Comparison of ENCODE assay signal across 8 cellular contexts in the genomic region with DNA sequence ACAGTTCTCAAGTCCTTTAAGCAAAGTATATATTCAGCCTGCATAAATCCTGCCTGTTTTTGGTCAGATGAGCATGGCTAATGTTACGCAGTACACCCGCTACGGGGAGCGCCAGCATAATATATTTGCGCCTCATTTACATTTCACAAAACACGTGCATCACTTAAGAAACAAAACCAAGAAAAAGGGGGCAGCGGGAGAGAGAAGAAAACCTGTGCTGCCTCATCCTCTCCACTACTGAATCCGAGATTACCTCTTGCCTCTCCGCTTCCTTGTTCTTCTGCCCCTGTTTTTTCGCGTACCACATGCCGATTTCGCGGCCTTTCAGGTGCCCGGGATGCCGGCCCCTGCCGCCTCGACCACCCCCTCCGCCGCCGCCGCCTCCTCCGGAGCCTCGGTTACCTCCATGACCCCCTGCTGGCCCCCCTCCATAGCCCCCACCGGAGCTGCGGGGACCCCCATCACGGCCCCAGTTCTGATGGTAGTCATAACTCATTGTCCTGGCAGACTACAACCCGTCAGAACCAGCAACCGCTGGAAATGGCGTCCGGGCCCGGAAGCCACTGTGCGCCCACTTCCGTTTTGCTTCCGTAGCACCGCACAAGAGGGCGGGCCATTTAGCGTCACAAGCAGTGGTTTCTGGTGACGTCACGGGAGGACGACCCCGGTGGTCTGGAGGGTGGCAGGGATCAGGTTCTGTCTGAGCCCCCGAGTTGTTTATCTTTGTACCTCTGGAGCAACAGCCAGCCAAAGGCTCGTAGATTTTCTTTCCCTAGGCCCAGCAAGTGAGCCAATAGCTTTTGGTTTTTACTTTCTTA. TPM values are rescaled to one million over a fixed set of nuclear protein-coding genes. Genes with fewer than 3 reads are reported as not detected.
DNase-seq lines count a peak whose midpoint lies in the region; ATAC-seq and FAIRE-seq lines count a peak whose summit lies in the region.

A gene with protein sequence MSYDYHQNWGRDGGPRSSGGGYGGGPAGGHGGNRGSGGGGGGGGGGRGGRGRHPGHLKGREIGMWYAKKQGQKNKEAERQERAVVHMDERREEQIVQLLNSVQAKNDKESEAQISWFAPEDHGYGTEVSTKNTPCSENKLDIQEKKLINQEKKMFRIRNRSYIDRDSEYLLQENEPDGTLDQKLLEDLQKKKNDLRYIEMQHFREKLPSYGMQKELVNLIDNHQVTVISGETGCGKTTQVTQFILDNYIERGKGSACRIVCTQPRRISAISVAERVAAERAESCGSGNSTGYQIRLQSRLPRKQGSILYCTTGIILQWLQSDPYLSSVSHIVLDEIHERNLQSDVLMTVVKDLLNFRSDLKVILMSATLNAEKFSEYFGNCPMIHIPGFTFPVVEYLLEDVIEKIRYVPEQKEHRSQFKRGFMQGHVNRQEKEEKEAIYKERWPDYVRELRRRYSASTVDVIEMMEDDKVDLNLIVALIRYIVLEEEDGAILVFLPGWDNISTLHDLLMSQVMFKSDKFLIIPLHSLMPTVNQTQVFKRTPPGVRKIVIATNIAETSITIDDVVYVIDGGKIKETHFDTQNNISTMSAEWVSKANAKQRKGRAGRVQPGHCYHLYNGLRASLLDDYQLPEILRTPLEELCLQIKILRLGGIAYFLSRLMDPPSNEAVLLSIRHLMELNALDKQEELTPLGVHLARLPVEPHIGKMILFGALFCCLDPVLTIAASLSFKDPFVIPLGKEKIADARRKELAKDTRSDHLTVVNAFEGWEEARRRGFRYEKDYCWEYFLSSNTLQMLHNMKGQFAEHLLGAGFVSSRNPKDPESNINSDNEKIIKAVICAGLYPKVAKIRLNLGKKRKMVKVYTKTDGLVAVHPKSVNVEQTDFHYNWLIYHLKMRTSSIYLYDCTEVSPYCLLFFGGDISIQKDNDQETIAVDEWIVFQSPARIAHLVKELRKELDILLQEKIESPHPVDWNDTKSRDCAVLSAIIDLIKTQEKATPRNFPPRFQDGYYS (minus strand): TSS at position 567 of the 818 bp plus-strand sequence. CDS start 71 bp downstream, at position 496.

- H3K36me3 ChIP-seq in endocrine pancreas (ENCODE audit: control insufficient read depth, insufficient read depth, low read length) (no peaks in the 10 kb centered on the region), mesendoderm (ENCODE audit: control insufficient read depth, insufficient read depth, low read length) (no peaks in the 10 kb centered on the region)

- no CpG with 5 or more reads among the region's 44 CpGs for WGBS in mesendoderm (ENCODE audit: extremely low coverage, insufficient coverage, low lambda C conversion rate)

- H3K18ac ChIP-seq in mesendoderm (ENCODE audit: low read length), result peak within 1 kb of the TSS; percentile 64

- H4K8ac ChIP-seq in mesendoderm (ENCODE audit: low read depth, low read length), result peak within 1 kb of the TSS; percentile 76

- H3K79me1 ChIP-seq in mesendoderm (ENCODE audit: low read length), result peaks cover 2% of the 10 kb centered on the region

- H3K4me2 ChIP-seq in mesendoderm (ENCODE audit: low read length), result peak within 1 kb of the TSS; percentile 77

- H2BK120ac ChIP-seq in mesendoderm (ENCODE audit: low read depth, low read length), result no peak within 1 kb of the TSS

- no peak within 1 kb of the TSS for H3K4ac ChIP-seq in mesendoderm (ENCODE audit: low read depth, low read length)

- H3K4me3 ChIP-seq in endocrine pancreas (ENCODE audit: control insufficient read depth, insufficient read depth, low read length) (peak within 1 kb of the TSS; percentile 99), mesendoderm (ENCODE audit: low read length) (peak within 1 kb of the TSS; percentile 99)

- peak; percentile 96 for ATAC-seq in GM21367 (IDR thresholded peaks at IDR 0.05; ENCODE audit: unreplicated experiment)

- no peaks in the 10 kb centered on the region for H3K27me3 ChIP-seq in endocrine pancreas (ENCODE audit: control insufficient read depth, insufficient read depth, low read length)
- H3K27me3 ChIP-seq in mesendoderm (ENCODE audit: insufficient read depth, low read length, poor library complexity), result no peaks in the 10 kb centered on the region

- peaks cover 47% of the 10 kb centered on the region for H3K79me2 ChIP-seq in mesendoderm (ENCODE audit: control insufficient read depth, insufficient read depth, low read length)

- H3K56ac ChIP-seq in mesendoderm (ENCODE audit: low read length), result peak within 1 kb of the TSS; percentile 94

- no peak within 1 kb of the TSS for H4K5ac ChIP-seq in mesendoderm (ENCODE audit: low read length)

- no peaks in the 10 kb centered on the region for H3K9me3 ChIP-seq in endocrine pancreas (ENCODE audit: control insufficient read depth, low read length)

- H2AK5ac ChIP-seq in mesendoderm (ENCODE audit: low read length), result no peak within 1 kb of the TSS

- FAIRE-seq in HTR-8/SVneo (lab: Jason Lieb, UNC), result peak; percentile 76

- H3K23ac ChIP-seq in mesendoderm (ENCODE audit: low read length), result no peak within 1 kb of the TSS

- peaks cover 23% of the 10 kb centered on the region for H3K4me1 ChIP-seq in endocrine pancreas (ENCODE audit: control insufficient read depth, insufficient read depth, low read length)
- peaks cover 12% of the 10 kb centered on the region for H3K4me1 ChIP-seq in mesendoderm (ENCODE audit: control insufficient read depth, low read depth, low read length)

- H2BK15ac ChIP-seq in mesendoderm (replicated peaks; ENCODE audit: low read depth), result peak within 1 kb of the TSS; percentile 36

- H3K27ac ChIP-seq in mesendoderm (ENCODE audit: low read depth, low read length), result peak within 1 kb of the TSS; percentile 41

- H2BK5ac ChIP-seq in mesendoderm (ENCODE audit: low read length), result no peak within 1 kb of the TSS

- H3K9ac ChIP-seq in endocrine pancreas (ENCODE audit: control insufficient read depth, insufficient read depth, low read length) (peak within 1 kb of the TSS; percentile 91), mesendoderm (ENCODE audit: low read length) (peak within 1 kb of the TSS; percentile 92)

- peak; percentile 91 for DNase-seq in COLO829 (ENCODE audit: low spot score)
- DNase-seq in HTR-8/SVneo (ENCODE audit: insufficient read length, low spot score), result peak; percentile 86
- DNase-seq in NOMO-1 treated with DMSO at 0.1 percent for 48 hours (lab: John Stamatoyannopoulos, UW; ENCODE audit: unreplicated experiment), result peak; percentile 92
- DNase-seq in activated CD8-positive, alpha-beta memory T cell treated with anti-CD3 and anti-CD28 coated beads for 48 hours (ENCODE audit: low read depth in 2 of 3, low spot score in 2 of 3), result peak; percentile 71 to 78 (median 77)
- peak; percentile 95 for DNase-seq in mesendoderm
- DNase-seq in stimulated activated CD8-positive, alpha-beta memory T cell treated with anti-CD3 and anti-CD28 coated beads, Interleukin-15, amount 100 ng/mL, for 1 hour (ENCODE audit: low read depth), result peak; percentile 86

RNA-seq across cellular contexts. Expression of the gene that starts here (rescaled TPM):
- 74.0 TPM for polyA plus RNA-seq in mesendoderm (2013, experiment 1 of 2)
- 73.2 TPM for polyA plus RNA-seq in mesendoderm (2013, experiment 2 of 2)

Comparison
In these comparisons a context has a peak if more than half of its experiments do, and no peak if none do; other contexts are left out.
1. Peak in every context shown above with its lines: DNase-seq, ATAC-seq, H3K4me3 ChIP-seq and H3K27ac ChIP-seq.